In genomic region chr3:154602241-154602640, GRCh38 we compare ENCODE assay signal across 32 cellular contexts.
"Had no signal": no experiment of that assay in that cellular context is flagged by ENCODE, and none has a peak within 500 bp of the region (broad histone marks: within the 10 kb centered on the region; RNA-seq: fewer than 3 reads in every experiment).

No MANE protein-coding gene starts in this region.

- H3K27me3 ChIP-seq: brain microvascular endothelial cell, Peyer's patch had no signal

- H3K4me3 ChIP-seq: Peyer's patch had no signal

- DNase-seq: activated CD4-positive, alpha-beta memory T cell treated with anti-CD3 and anti-CD28 coated beads, Interleukin-2, amount 10 ng/mL, durations not matched to agents 7 days and 5 days; activated CD4-positive, alpha-beta T cell treated with anti-CD3 and anti-CD28 coated beads for 1 hour; activated CD4-positive, alpha-beta T cell treated with anti-CD3 and anti-CD28 coated beads for 48 hours; activated CD4-positive, CD25-positive, alpha-beta regulatory T cell; activated CD8-positive, alpha-beta memory T cell treated with anti-CD3 and anti-CD28 coated beads for 24 hours; activated CD8-positive, alpha-beta memory T cell treated with anti-CD3 and anti-CD28 coated beads, Interleukin-2, amount 10 ng/mL, durations not matched to agents 7 days and 5 days; activated CD8-positive, alpha-beta memory T cell treated with anti-CD3 and anti-CD28 coated beads, Interleukin-2, amount 50 U/mL, for 48 hours; activated effector memory CD4-positive, alpha-beta T cell treated with Interleukin-2 at 50 U/mL for 16 hours; activated naive CD4-positive, alpha-beta T cell treated with anti-CD3 and anti-CD28 coated beads, Interleukin-2, amount 10 ng/mL, durations not matched to agents 7 days and 5 days; activated naive CD8-positive, alpha-beta T cell treated with anti-CD3 and anti-CD28 coated beads, Interleukin-2, amount 50 U/mL, for 24 hours; activated T-cell treated with anti-CD3 and anti-CD28 coated beads, Interleukin-2, amount 50 U/mL, for 48 hours; amniotic stem cell; aorta; brain microvascular endothelial cell; central memory CD4-positive, alpha-beta T cell; NCI-H1092 treated with DMSO at 0.1 percent for 48 hours; NCI-H1417; NCI-H146; NCI-H187; NCI-H2029 treated with DMSO at 0.1 percent for 48 hours; NCI-H2107; NCI-H2171; NCI-H510A; NCI-H526; NCI-H748 treated with DMSO at 0.1 percent for 48 hours; NK-92 treated with Interleukin-12 subunit alpha and Interleukin-12 subunit beta, amount 100 ng/mL, for 24 hours; PC-3; Peyer's patch; RPMI8226; SIG-M5; WERI-Rb-1 had no signal

- H3K4me1 ChIP-seq: Peyer's patch had no signal

- ATAC-seq: activated CD8-positive, alpha-beta memory T cell treated with anti-CD3 and anti-CD28 coated beads, Interleukin-2, amount 10 ng/mL, durations not matched to agents 7 days and 5 days; activated naive CD8-positive, alpha-beta T cell treated with anti-CD3 and anti-CD28 coated beads, Interleukin-2, amount 50 U/mL, for 24 hours; PC-3; SK-N-SH treated with all-trans-retinoic acid at 6 μM for 48 hours had no signal

- H3K27ac ChIP-seq: brain microvascular endothelial cell, Peyer's patch, WERI-Rb-1 had no signal

- H3K9me3 ChIP-seq: Peyer's patch had no signal

- H3K36me3 ChIP-seq: brain microvascular endothelial cell, Peyer's patch, WERI-Rb-1 had no signal
